In the genomic region with DNA sequence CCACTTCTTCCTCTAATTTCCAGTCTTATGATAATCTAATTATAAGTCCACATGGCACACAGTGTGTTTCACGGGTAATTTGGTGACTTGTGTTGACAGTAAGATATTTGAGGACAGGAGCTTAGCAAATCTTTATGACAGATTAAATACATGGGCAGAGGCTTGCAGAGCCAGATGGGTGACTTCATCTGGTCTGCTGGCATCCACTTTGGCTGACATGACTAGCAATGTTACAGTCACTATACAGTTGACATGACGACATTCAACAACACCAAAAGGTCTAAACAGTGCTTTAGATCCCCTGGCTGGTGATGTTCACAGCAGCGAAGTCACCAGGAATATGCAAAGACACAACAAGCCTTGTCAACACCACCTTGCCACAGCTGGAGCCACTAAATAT, we compare ENCODE assay signal across 18 cellular contexts.
DNase-seq lines count a peak whose midpoint lies in the region; FAIRE-seq and TF ChIP-seq lines count a peak whose summit lies in the region.
"Had no signal": no experiment of that assay in that cellular context is flagged by ENCODE, and none has a peak within 500 bp of the region (broad histone marks: within the 10 kb centered on the region; RNA-seq: fewer than 3 reads in every experiment).

No MANE protein-coding gene starts in this region.

- H4K20me1 ChIP-seq in GM23248 (ENCODE audit: insufficient read depth), result no peaks in the 10 kb centered on the region
- H4K20me1 ChIP-seq in H1 (replicated peaks in 1 of 2; ENCODE audit: control insufficient read depth in 1 of 2, insufficient read depth in 2 of 2, low read length in 2 of 2), result no peaks in the 10 kb centered on the region
- H4K20me1 ChIP-seq: BLaER1 had no signal

- H2AFZ ChIP-seq in GM23248 (no peak overlapping the region), H1 (ENCODE audit: low read length) (no peak overlapping the region), mesenchymal stem cell (ENCODE audit: low read depth, low read length) (no peak overlapping the region)

- no peak overlapping the region for H3K4me3 Mint-ChIP-seq in progenitor cell of endocrine pancreas (ENCODE audit: low read depth)
- H3K4me3 Mint-ChIP-seq: CD8-positive, alpha-beta memory T cell; HFFc6 had no signal

- H2BK15ac ChIP-seq in H1 (ENCODE audit: low read length) (no peak overlapping the region), mesenchymal stem cell (ENCODE audit: low read depth, poor library complexity, severe bottlenecking) (no peak overlapping the region)

- H2BK12ac ChIP-seq in H1 (ENCODE audit: low read depth, low read length) (no peak overlapping the region), mesenchymal stem cell (ENCODE audit: low read length in 2 of 2) (peak overlapping the region; percentile 71 to 94)

- POLR2A ChIA-PET in H1 (lab: Charles Lee; ENCODE audit: partially characterized antibody), result no interaction called here

- H3K4me3 ChIP-seq in GM23248 (no peak overlapping the region), H1 (ENCODE audit: extremely low read depth in 1 of 4, insufficient read depth in 2 of 4, low read depth in 3 of 4, low read length in 4 of 4) (no peak overlapping the region), mesenchymal stem cell (ENCODE audit: insufficient read depth in 1 of 2, low read depth in 1 of 2, low read length in 2 of 2) (no peak overlapping the region)
- H3K4me3 ChIP-seq: BLaER1 had no signal

- no peak for FAIRE-seq in H1 (lab: Jason Lieb, UNC)
- FAIRE-seq: GM12891, HepG2, HTR-8/SVneo had no signal

- peaks cover 36% of the 10 kb centered on the region for H3K4me1 Mint-ChIP-seq in progenitor cell of endocrine pancreas (ENCODE audit: low read depth)
- H3K4me1 Mint-ChIP-seq: CD8-positive, alpha-beta memory T cell had no signal

- TF ChIP-seq RAD21 in H1 (IDR thresholded peaks at IDR 0.05 in 1 of 2, conservative IDR thresholded peaks at IDR 0.05 in 1 of 2; ENCODE audit: low read depth in 2 of 2, low read length in 2 of 2), result no peak

- H4K8ac ChIP-seq in H1 (ENCODE audit: extremely low read depth, insufficient read depth, low read length) (no peak overlapping the region), mesenchymal stem cell (ENCODE audit: low read length) (no peak overlapping the region)

- TF ChIP-seq CTCF in H1 (IDR thresholded peaks at IDR 0.05; ENCODE audit: control extremely low read depth in 1 of 3, insufficient read depth in 1 of 3, low read depth in 1 of 3, low read length in 3 of 3), result no peak
- no peak for TF ChIP-seq CTCF in progenitor cell of endocrine pancreas (IDR thresholded peaks at IDR 0.05; ENCODE audit: unreplicated experiment)

- H3K9ac ChIP-seq in GM23248 (no peak overlapping the region), H1 (replicated peaks in 1 of 4; ENCODE audit: extremely low read depth in 1 of 4, low read depth in 3 of 4, low read length in 3 of 4) (no peak overlapping the region), mesenchymal stem cell (ENCODE audit: low read length) (no peak overlapping the region)
- H3K9ac ChIP-seq: BLaER1 had no signal

- H3K79me1 ChIP-seq in H1 (ENCODE audit: low read depth, low read length) (no peaks in the 10 kb centered on the region), mesenchymal stem cell (replicated peaks; ENCODE audit: low read length, poor library complexity, severe bottlenecking) (no peaks in the 10 kb centered on the region)

- H3K9me3 Mint-ChIP-seq in progenitor cell of endocrine pancreas (ENCODE audit: low read depth), result no peaks in the 10 kb centered on the region
- H3K9me3 Mint-ChIP-seq: HFFc6 had no signal

- in situ Hi-C loops in GM23248 (cut with MboI), result no loop called here

- H3K79me2 ChIP-seq in GM23248 (ENCODE audit: insufficient read depth), result no peaks in the 10 kb centered on the region
- H3K79me2 ChIP-seq in H1 (ENCODE audit: control insufficient read depth in 1 of 2, insufficient read depth in 2 of 2, low read length in 2 of 2), result no peaks in the 10 kb centered on the region

- no peak overlapping the region for H3K18ac ChIP-seq in H1 (ENCODE audit: extremely low read depth, low read length)
- H3K18ac ChIP-seq in mesenchymal stem cell (ENCODE audit: low read depth in 1 of 2, low read length in 2 of 2), result peak overlapping the region in 1 of 2 experiments; percentile 71

- no peak overlapping the region for H3K4me2 ChIP-seq in GM23248 (ENCODE audit: unreplicated experiment)
- no peak overlapping the region for H3K4me2 ChIP-seq in H1 (ENCODE audit: insufficient read depth in 1 of 2, low read depth in 2 of 2, low read length in 2 of 2)
- H3K4me2 ChIP-seq in mesenchymal stem cell (ENCODE audit: low read length, poor library complexity, severe bottlenecking), result no peak overlapping the region
- H3K4me2 ChIP-seq: BLaER1 had no signal

- H3K23ac ChIP-seq in H1 (ENCODE audit: insufficient read length) (no peak overlapping the region), mesenchymal stem cell (ENCODE audit: low read length in 2 of 2) (no peak overlapping the region)

- no peak overlapping the region for H4K91ac ChIP-seq in H1 (replicated peaks; ENCODE audit: insufficient read length, low read length)
- peak overlapping the region; percentile 25 for H4K91ac ChIP-seq in mesenchymal stem cell (ENCODE audit: low read length)

- CTCF ChIA-PET in H1 (lab: Charles Lee; ENCODE audit: partially characterized antibody), result interaction anchor here (1.3 kb wide), 1 partner anchor 13 kb away, joined by 3 read pairs; no protein-coding TSS in a partner anchor

- no peak overlapping the region for H3K27ac Mint-ChIP-seq in progenitor cell of endocrine pancreas
- H3K27ac Mint-ChIP-seq: CD8-positive, alpha-beta memory T cell; HFFc6 had no signal

- H3K27me3 ChIP-seq in GM23248 (replicated peaks; ENCODE audit: insufficient read depth) (no peaks in the 10 kb centered on the region), H1 (replicated peaks in 1 of 4; ENCODE audit: control insufficient read depth in 3 of 4, extremely low read depth in 1 of 4, insufficient read depth in 3 of 4, low read length in 3 of 4) (0 out of 7 replicates have a peak, but pooled peaks cover 0 to 2% (median 0%) of the 10 kb centered on the region in 4 experiments), mesenchymal stem cell (ENCODE audit: control insufficient read depth in 1 of 2, insufficient read depth in 1 of 2, low read length in 2 of 2) (peaks cover 0 to 7% of the 10 kb centered on the region in 2 experiments)
- H3K27me3 ChIP-seq: BLaER1 had no signal

- no peak for TF ChIP-seq EP300 in H1 (IDR thresholded peaks at IDR 0.05; ENCODE audit: borderline replicate concordance in 1 of 2, low read depth in 2 of 2, low read length in 2 of 2)

- TF ChIP-seq POLR2A in H1 (IDR thresholded peaks at IDR 0.05; ENCODE audit: control extremely low read depth in 1 of 2, low read depth in 2 of 2, low read length in 2 of 2), result no peak

- H3K9me2 ChIP-seq in GM23248 (ENCODE audit: insufficient read depth), result no peaks in the 10 kb centered on the region

- WGBS in GM23248 (ENCODE audit: low coverage in 1 of 2, low lambda C conversion rate in 2 of 2, missing lambda C conversion rate in 2 of 2), 2 experiments, result 61 to 64% methylated on average over 3 of the region's 3 CpGs
- WGBS in H1 (ENCODE audit: extremely low coverage in 1 of 2, insufficient coverage in 1 of 2, insufficient read length in 1 of 2, insufficient replicate concordance in 2 of 2, low coverage in 1 of 2, low lambda C conversion rate in 2 of 2, missing lambda C conversion rate in 1 of 2), 2 experiments, result 82% methylated on average over 3 of the region's 3 CpGs; no CpG with 5 or more reads in 1 of the 2 experiments
- 97% methylated on average over 3 of the region's 3 CpGs for WGBS in mesenchymal stem cell

- no peaks in the 10 kb centered on the region for H3K27me3 Mint-ChIP-seq in progenitor cell of endocrine pancreas

- H3K9me3 ChIP-seq in GM23248 (ENCODE audit: low read depth), result no peaks in the 10 kb centered on the region
- no peaks in the 10 kb centered on the region for H3K9me3 ChIP-seq in H1 (ENCODE audit: insufficient read depth in 2 of 2, low read depth in 1 of 2, low read length in 1 of 2)
- no peaks in the 10 kb centered on the region for H3K9me3 ChIP-seq in mesenchymal stem cell (ENCODE audit: control insufficient read depth, low read length)

- H3K4ac ChIP-seq in H1 (replicated peaks; ENCODE audit: insufficient read length, low read depth, low read length) (no peak overlapping the region), mesenchymal stem cell (ENCODE audit: low read depth in 1 of 2, low read length in 2 of 2) (peak overlapping the region in 1 of 2 experiments; percentile 33)

- H2BK20ac ChIP-seq in H1 (ENCODE audit: low read length), result no peak overlapping the region

- H3K4me1 ChIP-seq in GM23248 (ENCODE audit: insufficient read depth), result peaks cover 50% of the 10 kb centered on the region
- H3K4me1 ChIP-seq in H1 (replicated peaks in 1 of 4; ENCODE audit: control insufficient read depth in 3 of 4, insufficient read depth in 4 of 4, low read length in 3 of 4), result no peaks in the 10 kb centered on the region
- H3K4me1 ChIP-seq in mesenchymal stem cell (ENCODE audit: control insufficient read depth, insufficient read depth, low read depth, low read length), result peaks cover 24% of the 10 kb centered on the region

- H4K5ac ChIP-seq in H1 (ENCODE audit: insufficient read length, low read depth, low read length), result no peak overlapping the region

- no peaks in the 10 kb centered on the region for H3K36me3 Mint-ChIP-seq in progenitor cell of endocrine pancreas (ENCODE audit: insufficient read depth)
- H3K36me3 Mint-ChIP-seq: CD8-positive, alpha-beta memory T cell had no signal

- H3K27ac ChIP-seq in GM23248, result no peak overlapping the region
- no peak overlapping the region for H3K27ac ChIP-seq in H1 (ENCODE audit: low read depth, low read length)
- H3K27ac ChIP-seq in mesenchymal stem cell (ENCODE audit: low read length, poor library complexity, severe bottlenecking), result no peak overlapping the region
- H3K27ac ChIP-seq: BLaER1 had no signal

- H3K14ac ChIP-seq in H1 (ENCODE audit: insufficient read length) (no peak overlapping the region), mesenchymal stem cell (ENCODE audit: low read length in 2 of 2) (no peak overlapping the region)

- H3K23me2 ChIP-seq in H1 (ENCODE audit: low read depth, low read length), result no peaks in the 10 kb centered on the region

- H3K56ac ChIP-seq in H1 (replicated peaks; ENCODE audit: insufficient read length, low read depth, low read length), result no peak overlapping the region

- H3F3A ChIP-seq in GM23248 (ENCODE audit: insufficient read depth), result peaks cover 33% of the 10 kb centered on the region

- no peak overlapping the region for H2BK120ac ChIP-seq in H1 (replicated peaks; ENCODE audit: low read depth, low read length)
- H2BK120ac ChIP-seq in mesenchymal stem cell (ENCODE audit: low read depth, low read length), result no peak overlapping the region

- no peaks in the 10 kb centered on the region for H3K36me3 ChIP-seq in GM23248 (ENCODE audit: low read depth)
- H3K36me3 ChIP-seq in H1 (ENCODE audit: control insufficient read depth in 2 of 4, insufficient read depth in 4 of 4, low read length in 3 of 4), result no peaks in the 10 kb centered on the region
- H3K36me3 ChIP-seq in mesenchymal stem cell (ENCODE audit: control insufficient read depth in 1 of 2, insufficient read depth in 2 of 2, low read depth in 1 of 2, low read length in 2 of 2), result no peaks in the 10 kb centered on the region
- H3K36me3 ChIP-seq: BLaER1 had no signal

- DNase-seq in NCI-H2029 (lab: John Stamatoyannopoulos, UW), result peak; percentile 34
- DNase-seq in NCI-H2029 treated with DMSO at 0.1 percent for 48 hours (lab: John Stamatoyannopoulos, UW), result no peak
- DNase-seq in GM23248, result peak; percentile 42
- no peak for DNase-seq in H1 (ENCODE audit: low read depth in 1 of 2, low spot score in 2 of 2)
- no peak for DNase-seq in mesenchymal stem cell
- no peak for DNase-seq in progenitor cell of endocrine pancreas (ENCODE audit: low spot score, unreplicated experiment)
- no peak for DNase-seq in NCI-H510A (lab: John Stamatoyannopoulos, UW)
- DNase-seq in GM03348 (ENCODE audit: low spot score), result no peak
- DNase-seq: 8988T; AML-193; CD8-positive, alpha-beta memory T cell; DMS79; HCEC 1CT; HFFc6 had no signal

- H2AK5ac ChIP-seq in H1 (ENCODE audit: low read depth, low read length) (no peak overlapping the region), mesenchymal stem cell (ENCODE audit: low read length, severe bottlenecking) (peak overlapping the region; percentile 34)

- H2BK5ac ChIP-seq in H1 (ENCODE audit: low read depth, low read length), result peak overlapping the region; percentile 45; the same call in 1 of the 2 replicates
- H2BK5ac ChIP-seq in mesenchymal stem cell (ENCODE audit: low read depth, low read length, poor library complexity, severe bottlenecking), result no peak overlapping the region

Comparison
In these comparisons a context has a peak if more than half of its experiments do, and no peak if none do; other contexts are left out.
1. DNase-seq: peak in NCI-H2029 (single experiment) and GM23248 (single experiment); none in NCI-H2029 treated with DMSO at 0.1 percent for 48 hours (single experiment), H1 (0 of 2), mesenchymal stem cell (single experiment), progenitor cell of endocrine pancreas (single experiment), NCI-H510A (single experiment) and GM03348 (single experiment).